ENCODE assay signal across 9 cellular contexts in the genomic region with DNA sequence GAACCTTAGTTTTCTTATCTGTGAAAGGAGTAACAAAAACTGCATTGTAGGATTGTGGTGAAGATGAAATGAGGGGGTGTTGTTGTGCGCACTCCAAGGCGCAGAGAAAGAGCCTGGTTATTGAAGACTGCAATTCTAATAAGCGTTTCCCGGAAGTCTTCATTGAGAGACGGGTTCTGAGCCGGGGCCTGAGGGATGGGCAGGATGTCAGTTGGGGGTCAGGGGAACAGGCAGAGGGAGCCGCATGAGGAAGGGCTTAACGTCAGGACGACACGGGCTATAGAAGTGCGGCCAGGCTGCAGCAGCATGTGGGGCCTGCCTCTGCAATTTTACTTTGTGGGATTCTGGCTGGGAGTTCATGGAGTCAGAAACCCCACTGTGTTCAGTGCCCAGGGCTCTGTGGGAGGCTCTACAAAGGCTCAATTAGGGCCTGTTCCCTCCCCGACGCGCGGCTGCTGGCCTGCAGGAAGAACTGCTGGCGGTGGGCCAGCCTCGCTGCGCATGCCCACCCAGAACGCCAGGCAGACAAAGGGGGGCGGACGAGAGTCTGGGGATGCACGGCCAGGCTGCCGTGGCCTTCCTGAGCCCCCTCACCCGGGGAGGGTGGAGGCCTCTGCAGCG. TPM values are rescaled to one million over a fixed set of nuclear protein-coding genes. Genes with fewer than 3 reads are reported as not detected.
DNase-seq lines count a peak whose midpoint lies in the region; ATAC-seq and TF ChIP-seq lines count a peak whose summit lies in the region.
"Had no signal": no experiment of that assay in that cellular context is flagged by ENCODE, and none has a peak within 500 bp of the region (broad histone marks: within the 10 kb centered on the region; RNA-seq: fewer than 3 reads in every experiment).

No MANE protein-coding gene starts in this region.

- H3K4me3 ChIP-seq in endodermal cell (ENCODE audit: low read length): no peak overlapping the region

- H3K4me3 Mint-ChIP-seq in endodermal cell (no peak overlapping the region), nephron (peak overlapping the region; percentile 0 to 39 (median 31))
- no peak overlapping the region for H3K4me3 Mint-ChIP-seq in activated T-helper 2 cell treated with anti-CD3 and anti-CD28 coated beads, Interferon-gamma antibody, Interleukin-2, Interleukin-4, amounts not matched to agents 10 μg/mL and 5 μg/mL and 100 μg/mL, durations not matched to agents 14 hours and 24 hours and 36 hours (ENCODE audit: low read depth)

- peak; percentile 73 for DNase-seq in Daoy (ENCODE audit: low read depth)
- peak; percentile 34 for DNase-seq in NCI-H82 treated with DMSO at 0.1 percent for 48 hours (lab: John Stamatoyannopoulos, UW; ENCODE audit: unreplicated experiment)
- DNase-seq in endodermal cell: no peak
- DNase-seq in activated T-helper 2 cell treated with anti-CD3 and anti-CD28 coated beads, Interferon-gamma antibody, Interleukin-2, Interleukin-4, amounts not matched to agents 10 μg/mL and 5 μg/mL and 100 μg/mL, durations not matched to agents 14 hours and 24 hours and 36 hours (ENCODE audit: low spot score): no peak
- DNase-seq in NK-92 treated with Interleukin-12 subunit alpha and Interleukin-12 subunit beta, amount 100 ng/mL, for 24 hours (lab: John Stamatoyannopoulos, UW): no peak
- DNase-seq in kidney tubule cell (ENCODE audit: low spot score): no peak

- H3K36me3 Mint-ChIP-seq in endodermal cell (ENCODE audit: low read depth) (peaks cover 12% of the 10 kb centered on the region), nephron (ENCODE audit: low read depth) (peaks cover 24% of the 10 kb centered on the region)
- H3K36me3 Mint-ChIP-seq in activated T-helper 2 cell treated with anti-CD3 and anti-CD28 coated beads, Interferon-gamma antibody, Interleukin-2, Interleukin-4, amounts not matched to agents 10 μg/mL and 5 μg/mL and 100 μg/mL, durations not matched to agents 14 hours and 24 hours and 36 hours (ENCODE audit: low read depth): peaks cover 4% of the 10 kb centered on the region

- no peaks in the 10 kb centered on the region for H3K36me3 ChIP-seq in endodermal cell (ENCODE audit: control insufficient read depth, insufficient read depth, low read length)

- ATAC-seq in GM19351 (IDR thresholded peaks at IDR 0.05; ENCODE audit: unreplicated experiment): no peak

- TF ChIP-seq CTCF in endodermal cell (conservative IDR thresholded peaks at IDR 0.05) (no peak), nephron (IDR thresholded peaks at IDR 0.05; ENCODE audit: unreplicated experiment in 3 of 3) (no peak)

- H3K4me1 ChIP-seq in endodermal cell (ENCODE audit: control insufficient read depth, insufficient read depth, low read length): no peaks in the 10 kb centered on the region

- no peak overlapping the region for H3K9ac ChIP-seq in endodermal cell (ENCODE audit: extremely low read depth, low read length, poor library complexity, severe bottlenecking)

- 66 to 74% methylated on average over 15 to 25 of the region's 25 CpGs for WGBS in endodermal cell (ENCODE audit: insufficient coverage in 1 of 2, insufficient read length in 1 of 2), 2 experiments

- H3K27me3 Mint-ChIP-seq in endodermal cell (ENCODE audit: insufficient read depth): peaks cover 4% of the 10 kb centered on the region
- no peaks in the 10 kb centered on the region for H3K27me3 Mint-ChIP-seq in nephron (ENCODE audit: low read depth)
- H3K27me3 Mint-ChIP-seq in activated T-helper 2 cell treated with anti-CD3 and anti-CD28 coated beads, Interferon-gamma antibody, Interleukin-2, Interleukin-4, amounts not matched to agents 10 μg/mL and 5 μg/mL and 100 μg/mL, durations not matched to agents 14 hours and 24 hours and 36 hours (ENCODE audit: low read depth): no peaks in the 10 kb centered on the region

- intact Hi-C loops in activated T-helper 2 cell treated with anti-CD3 and anti-CD28 coated beads, Interferon-gamma antibody, Interleukin-2, Interleukin-4, amounts not matched to agents 10 μg/mL and 5 μg/mL and 100 μg/mL, durations not matched to agents 14 hours and 24 hours and 36 hours (cut with micrococcal nuclease): no loop called here

- H3K27ac Mint-ChIP-seq in endodermal cell (no peak overlapping the region), nephron (peak overlapping the region; percentile 97 to 99 (median 98))
- H3K27ac Mint-ChIP-seq in activated T-helper 2 cell treated with anti-CD3 and anti-CD28 coated beads, Interferon-gamma antibody, Interleukin-2, Interleukin-4, amounts not matched to agents 10 μg/mL and 5 μg/mL and 100 μg/mL, durations not matched to agents 14 hours and 24 hours and 36 hours: no peak overlapping the region

- peak overlapping the region; percentile 87 for H3K27ac ChIP-seq in endodermal cell (ENCODE audit: low read depth, low read length)
- H3K27ac ChIP-seq: C4-2B had no signal

- peaks cover 6% of the 10 kb centered on the region for H3K4me1 Mint-ChIP-seq in endodermal cell
- H3K4me1 Mint-ChIP-seq in nephron: peaks cover 62% of the 10 kb centered on the region
- no peaks in the 10 kb centered on the region for H3K4me1 Mint-ChIP-seq in activated T-helper 2 cell treated with anti-CD3 and anti-CD28 coated beads, Interferon-gamma antibody, Interleukin-2, Interleukin-4, amounts not matched to agents 10 μg/mL and 5 μg/mL and 100 μg/mL, durations not matched to agents 14 hours and 24 hours and 36 hours (ENCODE audit: low read depth)

- no peaks in the 10 kb centered on the region for H3K27me3 ChIP-seq in endodermal cell (ENCODE audit: control insufficient read depth, insufficient read depth, low read length, poor library complexity, severe bottlenecking)

- no peaks in the 10 kb centered on the region for H3K9me3 ChIP-seq in endodermal cell (ENCODE audit: control insufficient read depth, low read length)

- H3K9me3 Mint-ChIP-seq in endodermal cell (peaks cover 6% of the 10 kb centered on the region), nephron (no peaks in the 10 kb centered on the region)
- no peaks in the 10 kb centered on the region for H3K9me3 Mint-ChIP-seq in activated T-helper 2 cell treated with anti-CD3 and anti-CD28 coated beads, Interferon-gamma antibody, Interleukin-2, Interleukin-4, amounts not matched to agents 10 μg/mL and 5 μg/mL and 100 μg/mL, durations not matched to agents 14 hours and 24 hours and 36 hours

RNA-seq across cellular contexts. Expression of gene TRIM62, which starts 20.7 kb away (rescaled TPM):
- total RNA-seq in Daoy (2014; rRNA removed; shearing (Covaris generic)): 2.9 and 5.4 TPM in 2 replicates
- 1 to 10 TPM; 5.1 to 6.0 TPM for total RNA-seq in endodermal cell
- 9.4 TPM for polyA plus RNA-seq in endodermal cell (2013, experiment 1 of 2)
- polyA plus RNA-seq in endodermal cell (2013, experiment 2 of 2): 8.0 TPM
- 5.0 and 5.6 TPM in 2 replicates for total RNA-seq in activated T-helper 2 cell treated with anti-CD3 and anti-CD28 coated beads, Interferon-gamma antibody, Interleukin-2, Interleukin-4, amounts not matched to agents 10 μg/mL and 5 μg/mL and 100 μg/mL, durations not matched to agents 14 hours and 24 hours and 36 hours

Comparison
In these comparisons a context has a peak if more than half of its experiments do, and no peak if none do; other contexts are left out.
1. DNase-seq: peak in Daoy (single experiment) and NCI-H82 treated with DMSO at 0.1 percent for 48 hours (single experiment); none in endodermal cell (single experiment), activated T-helper 2 cell treated with anti-CD3 and anti-CD28 coated beads, Interferon-gamma antibody, Interleukin-2, Interleukin-4, amounts not matched to agents 10 μg/mL and 5 μg/mL and 100 μg/mL, durations not matched to agents 14 hours and 24 hours and 36 hours (single experiment), NK-92 treated with Interleukin-12 subunit alpha and Interleukin-12 subunit beta, amount 100 ng/mL, for 24 hours (single experiment) and kidney tubule cell (single experiment).
2. H3K27ac Mint-ChIP-seq: peak in nephron (3 of 3); none in endodermal cell (single experiment) and activated T-helper 2 cell treated with anti-CD3 and anti-CD28 coated beads, Interferon-gamma antibody, Interleukin-2, Interleukin-4, amounts not matched to agents 10 μg/mL and 5 μg/mL and 100 μg/mL, durations not matched to agents 14 hours and 24 hours and 36 hours (single experiment).
3. H3K4me3 Mint-ChIP-seq: peak in nephron (3 of 3); none in endodermal cell (single experiment) and activated T-helper 2 cell treated with anti-CD3 and anti-CD28 coated beads, Interferon-gamma antibody, Interleukin-2, Interleukin-4, amounts not matched to agents 10 μg/mL and 5 μg/mL and 100 μg/mL, durations not matched to agents 14 hours and 24 hours and 36 hours (single experiment).